ENCODE assay signal across 24 cellular contexts in the genomic region with DNA sequence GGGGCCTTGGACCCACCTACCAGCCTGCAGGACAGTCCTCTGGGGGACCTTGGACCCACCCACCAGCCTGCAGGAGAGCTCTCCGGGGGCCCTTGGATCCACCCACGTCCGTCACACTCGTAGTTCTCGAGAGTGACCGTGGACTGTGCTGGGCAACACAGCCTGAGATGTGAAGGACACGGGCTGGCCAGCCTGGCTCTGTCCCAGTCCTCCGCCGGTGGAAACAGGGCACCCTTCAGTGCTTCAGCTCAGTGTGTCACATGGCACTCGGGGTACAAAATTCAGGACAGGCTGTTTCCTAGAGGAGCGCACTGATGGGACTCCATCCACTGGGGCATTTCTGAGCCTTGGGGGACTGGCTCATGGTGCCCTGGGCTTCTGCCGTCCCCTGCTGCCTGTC.
"Had no signal": no experiment of that assay in that cellular context is flagged by ENCODE, and none has a peak within 500 bp of the region (broad histone marks: within the 10 kb centered on the region; RNA-seq: fewer than 3 reads in every experiment).

No MANE protein-coding gene starts in this region.

- H3K9me3 ChIP-seq: left lung had no signal

- ATAC-seq: left lung, right cardiac atrium had no signal

- H3K27me3 ChIP-seq: brain microvascular endothelial cell, left lung, spleen, tibial nerve had no signal

- DNase-seq: activated CD4-positive, alpha-beta T cell treated with anti-CD3 and anti-CD28 coated beads for 4 hours; activated CD4-positive, alpha-beta T cell treated with anti-CD3 and anti-CD28 coated beads, Interleukin-2, amount 50 U/mL, for 48 hours; activated CD8-positive, alpha-beta memory T cell treated with anti-CD3 and anti-CD28 coated beads for 24 hours; activated effector memory CD4-positive, alpha-beta T cell treated with anti-CD3 and anti-CD28 coated beads, Interleukin-2, amount 50 U/mL, for 16 hours; activated naive CD4-positive, alpha-beta T cell treated with anti-CD3 and anti-CD28 coated beads for 36 hours; activated naive CD8-positive, alpha-beta T cell treated with anti-CD3 and anti-CD28 coated beads for 36 hours; brain microvascular endothelial cell; central memory CD4-positive, alpha-beta T cell; effector CD4-positive, alpha-beta T cell; kidney glomerular epithelial cell; nephron progenitor cell; occipital lobe; stimulated activated naive CD4-positive, alpha-beta T cell treated with Interleukin-2 at 50 U/mL for 16 hours; SW 1271; T-helper 9 cell had no signal

- FAIRE-seq: astrocyte, frontal cortex, TTC549 had no signal

- H3K27ac ChIP-seq: brain microvascular endothelial cell, left lung, parathyroid adenoma, spleen, tibial nerve, VCaP had no signal

- H3K4me3 ChIP-seq: left lung, spleen, tibial nerve had no signal

- H3K4me1 ChIP-seq: parathyroid adenoma, tibial nerve had no signal

- H3K36me3 ChIP-seq: brain microvascular endothelial cell had no signal
